ENCODE assay signal across 26 cellular contexts in genomic region chr11:121797496-121797895, GRCh38.
"Had no signal": no experiment of that assay in that cellular context is flagged by ENCODE, and none has a peak within 500 bp of the region (broad histone marks: within the 10 kb centered on the region; RNA-seq: fewer than 3 reads in every experiment).

No MANE protein-coding gene starts in this region.

- H3K27me3 ChIP-seq: gastrocnemius medialis, pancreas, right lobe of liver, suprapubic skin, transverse colon, upper lobe of right lung, uterus had no signal

- H3K27ac ChIP-seq: gastrocnemius medialis, pancreas, right lobe of liver, suprapubic skin, transverse colon, upper lobe of right lung, uterus had no signal

- H3K36me3 ChIP-seq: gastrocnemius medialis, pancreas, right lobe of liver, suprapubic skin, transverse colon, upper lobe of right lung, uterus had no signal

- H3K4me1 ChIP-seq: gastrocnemius medialis, pancreas, right lobe of liver, suprapubic skin, upper lobe of right lung, uterus had no signal

- H3K4me1 Mint-ChIP-seq: memory B cell; naive B cell; stimulated activated naive CD8-positive, alpha-beta T cell treated with anti-CD3 and anti-CD28 coated beads, Interleukin-15, amount 100 ng/mL, for 72 hours had no signal

- ATAC-seq: gastrocnemius medialis; mucosa of descending colon; natural killer cell treated with Interleukin-12 subunit alpha and Interleukin-12 subunit beta and Interleukin-15 and Interleukin-18, amount 100 ng/mL, for 72 hours; pancreas; right lobe of liver; stimulated activated naive CD8-positive, alpha-beta T cell treated with anti-CD3 and anti-CD28 coated beads, Interleukin-15, amount 100 ng/mL, for 72 hours; upper lobe of right lung had no signal

- H3K4me3 Mint-ChIP-seq: memory B cell; mesothelial cell of epicardium; naive B cell; natural killer cell treated with Interleukin-12 subunit alpha and Interleukin-12 subunit beta and Interleukin-15 and Interleukin-18, amount 100 ng/mL, for 72 hours; stimulated activated naive CD8-positive, alpha-beta T cell treated with anti-CD3 and anti-CD28 coated beads, Interleukin-15, amount 100 ng/mL, for 72 hours had no signal

- H3K9me3 ChIP-seq: gastrocnemius medialis, mucosa of descending colon, pancreas, right lobe of liver, suprapubic skin, transverse colon, upper lobe of right lung, uterus had no signal

- H3K27me3 Mint-ChIP-seq: memory B cell; natural killer cell treated with Interleukin-12 subunit alpha and Interleukin-12 subunit beta and Interleukin-15 and Interleukin-18, amount 100 ng/mL, for 72 hours; progenitor cell of endocrine pancreas; stimulated activated naive CD8-positive, alpha-beta T cell treated with anti-CD3 and anti-CD28 coated beads, Interleukin-15, amount 100 ng/mL, for 72 hours had no signal

- H3K27ac Mint-ChIP-seq: memory B cell; naive B cell; natural killer cell treated with Interleukin-12 subunit alpha and Interleukin-12 subunit beta and Interleukin-15 and Interleukin-18, amount 100 ng/mL, for 72 hours; progenitor cell of endocrine pancreas; stimulated activated naive CD8-positive, alpha-beta T cell treated with anti-CD3 and anti-CD28 coated beads, Interleukin-15, amount 100 ng/mL, for 72 hours had no signal

- H3K9me3 Mint-ChIP-seq: stimulated activated naive CD8-positive, alpha-beta T cell treated with anti-CD3 and anti-CD28 coated beads, Interleukin-15, amount 100 ng/mL, for 72 hours had no signal

- H3K36me3 Mint-ChIP-seq: memory B cell; naive B cell; natural killer cell treated with Interleukin-12 subunit alpha and Interleukin-12 subunit beta and Interleukin-15 and Interleukin-18, amount 100 ng/mL, for 72 hours had no signal

- H3K4me3 ChIP-seq: gastrocnemius medialis, lung, mucosa of descending colon, pancreas, right lobe of liver, suprapubic skin, transverse colon, upper lobe of right lung, uterus had no signal

- DNase-seq: cortex of kidney; effector CD4-positive, alpha-beta T cell; foreskin fibroblast; gastrocnemius medialis; head of caudate nucleus; mucosa of descending colon; naive B cell; occipital lobe; pancreas; right lobe of liver; small intestine; stimulated activated CD4-positive, alpha-beta T cell treated with anti-CD3 and anti-CD28 coated beads, Interleukin-12 subunit alpha, Interleukin-12 subunit beta, amount 100 ng/mL, for 4 hours; stimulated activated CD4-positive, alpha-beta T cell treated with anti-CD3 and anti-CD28 coated beads, Interleukin-1b, Interleukin-23, amount 100 ng/mL, for 48 hours; stimulated activated CD4-positive, alpha-beta T cell treated with anti-CD3 and anti-CD28 coated beads, Interleukin-4, amount 100 ng/mL, for 1 hour; stimulated activated CD8-positive, alpha-beta memory T cell treated with anti-CD3 and anti-CD28 coated beads, Interleukin-4, amount 100 ng/mL, for 48 hours; stimulated activated naive CD4-positive, alpha-beta T cell; stimulated activated naive CD8-positive, alpha-beta T cell treated with anti-CD3 and anti-CD28 coated beads, Interleukin-15, amount 100 ng/mL, for 72 hours; transverse colon; upper lobe of right lung; uterus had no signal
